Comparison of ENCODE assay signal across 22 cellular contexts in genomic region chr9:109737295-109737694, GRCh38. TPM values are rescaled to one million over a fixed set of nuclear protein-coding genes. Genes with fewer than 3 reads are reported as not detected.
"Had no signal": no experiment of that assay in that cellular context is flagged by ENCODE, and none has a peak within 500 bp of the region (broad histone marks: within the 10 kb centered on the region; RNA-seq: fewer than 3 reads in every experiment).

No MANE protein-coding gene starts in this region.

- H3K4me3 Mint-ChIP-seq: activated CD8-positive, alpha-beta T cell treated with anti-CD3 and anti-CD28 coated beads for 36 hours; activated naive CD4-positive, alpha-beta T cell treated with anti-CD3 and anti-CD28 coated beads, Interleukin-2, amount 10 ng/mL, durations not matched to agents 7 days and 5 days; activated naive CD8-positive, alpha-beta T cell treated with anti-CD3 and anti-CD28 coated beads for 36 hours; activated T-cell treated with anti-CD3 and anti-CD28 coated beads, Interleukin-2, amount 50 U/mL, for 72 hours had no signal

- H3K27ac Mint-ChIP-seq: activated CD8-positive, alpha-beta T cell treated with anti-CD3 and anti-CD28 coated beads for 36 hours; activated naive CD4-positive, alpha-beta T cell treated with anti-CD3 and anti-CD28 coated beads, Interleukin-2, amount 10 ng/mL, durations not matched to agents 7 days and 5 days; activated naive CD8-positive, alpha-beta T cell treated with anti-CD3 and anti-CD28 coated beads for 36 hours; activated T-cell treated with anti-CD3 and anti-CD28 coated beads, Interleukin-2, amount 50 U/mL, for 72 hours; activated T-helper 2 cell treated with anti-CD3 and anti-CD28 coated beads, Interferon-gamma antibody, Interleukin-2, Interleukin-4, amounts not matched to agents 10 μg/mL and 5 μg/mL and 100 μg/mL, durations not matched to agents 14 hours and 24 hours and 36 hours had no signal

- H3K27ac ChIP-seq: brain microvascular endothelial cell, SK-N-MC had no signal

- H3K4me3 ChIP-seq: SK-N-MC had no signal

- H3K36me3 Mint-ChIP-seq: activated naive CD4-positive, alpha-beta T cell treated with anti-CD3 and anti-CD28 coated beads, Interleukin-2, amount 10 ng/mL, durations not matched to agents 7 days and 5 days; activated naive CD8-positive, alpha-beta T cell treated with anti-CD3 and anti-CD28 coated beads for 36 hours had no signal

- H3K27me3 ChIP-seq: brain microvascular endothelial cell had no signal

- H3K9me3 Mint-ChIP-seq: activated CD8-positive, alpha-beta T cell treated with anti-CD3 and anti-CD28 coated beads for 36 hours; activated naive CD4-positive, alpha-beta T cell treated with anti-CD3 and anti-CD28 coated beads, Interleukin-2, amount 10 ng/mL, durations not matched to agents 7 days and 5 days; activated T-helper 2 cell treated with anti-CD3 and anti-CD28 coated beads, Interferon-gamma antibody, Interleukin-2, Interleukin-4, amounts not matched to agents 10 μg/mL and 5 μg/mL and 100 μg/mL, durations not matched to agents 14 hours and 24 hours and 36 hours had no signal

- ATAC-seq: activated CD4-positive, CD25-positive, alpha-beta regulatory T cell treated with anti-CD3 and anti-CD28 coated beads, Interleukin-2, amount 50 U/mL, for 24 hours; activated CD8-positive, alpha-beta T cell treated with anti-CD3 and anti-CD28 coated beads for 36 hours; activated T-cell treated with anti-CD3 and anti-CD28 coated beads, Interleukin-2, amount 50 U/mL, for 72 hours had no signal

- DNase-seq: activated CD4-positive, alpha-beta T cell treated with anti-CD3 and anti-CD28 coated beads for 4 hours; activated CD8-positive, alpha-beta memory T cell treated with anti-CD3 and anti-CD28 coated beads, Interleukin-2, amount 50 U/mL, for 4 hours; activated CD8-positive, alpha-beta T cell treated with anti-CD3 and anti-CD28 coated beads for 36 hours; activated gamma-delta T cell treated with Interleukin-2 at 50 U/mL for 16 hours; activated naive CD4-positive, alpha-beta T cell treated with anti-CD3 and anti-CD28 coated beads, Interleukin-2, amount 10 ng/mL, durations not matched to agents 7 days and 5 days; activated naive CD8-positive, alpha-beta T cell treated with anti-CD3 and anti-CD28 coated beads for 36 hours; activated T-cell treated with anti-CD3 and anti-CD28 coated beads, Interleukin-2, amount 50 U/mL, for 72 hours; brain microvascular endothelial cell; Kasumi-1; KBM-7; NCI-H1048; NCI-H146; NCI-H1930; NCI-H2107; NCI-H345; NCI-H510A treated with DMSO at 0.1 percent for 48 hours; NCI-H69; T-helper 1 cell had no signal

- H3K4me1 Mint-ChIP-seq: activated naive CD4-positive, alpha-beta T cell treated with anti-CD3 and anti-CD28 coated beads, Interleukin-2, amount 10 ng/mL, durations not matched to agents 7 days and 5 days; activated naive CD8-positive, alpha-beta T cell treated with anti-CD3 and anti-CD28 coated beads for 36 hours had no signal

- H3K36me3 ChIP-seq: brain microvascular endothelial cell had no signal

RNA-seq across cellular contexts. Expression of gene PALM2AKAP2, which starts 42.7 kb away (rescaled TPM):
- total RNA-seq: activated CD8-positive, alpha-beta T cell treated with anti-CD3 and anti-CD28 coated beads for 36 hours; activated naive CD8-positive, alpha-beta T cell treated with anti-CD3 and anti-CD28 coated beads for 36 hours; T-helper 2 cell treated with Interferon-gamma antibody and Interleukin-4, amounts not matched to agents 100 ng/mL and 5 ng/mL, for 36 hours had no signal
